In the genomic region with DNA sequence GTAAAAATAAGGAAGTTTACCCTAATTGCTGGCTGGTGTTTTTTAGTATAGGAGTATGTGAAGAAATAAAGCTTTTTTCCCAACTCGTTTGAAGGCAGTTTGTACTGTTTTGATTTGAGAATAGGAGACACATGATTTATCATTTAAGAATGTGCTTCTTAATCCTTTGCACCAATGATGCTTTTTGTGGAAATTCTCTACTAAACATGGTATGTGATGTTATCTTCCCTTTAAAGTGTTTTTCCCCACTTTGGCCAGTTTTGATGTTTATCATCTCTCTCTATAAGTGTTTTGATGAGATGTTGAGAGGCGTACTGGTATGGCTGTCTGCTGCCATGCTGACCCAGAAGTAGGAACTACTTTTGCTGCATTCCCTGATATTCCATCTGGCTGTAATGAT, we compare ENCODE assay signal across 16 cellular contexts.
A peak's percentile ranks its signal among the peaks of the same experiment; 100 is the strongest.
DNase-seq lines count a peak whose midpoint lies in the region; ATAC-seq, FAIRE-seq and TF ChIP-seq lines count a peak whose summit lies in the region.
"Had no signal": no experiment of that assay in that cellular context is flagged by ENCODE, and none has a peak within 500 bp of the region (broad histone marks: within the 10 kb centered on the region; RNA-seq: fewer than 3 reads in every experiment).

No MANE protein-coding gene starts in this region.

- ATAC-seq in activated CD4-positive, alpha-beta T cell treated with anti-CD3 and anti-CD28 coated beads for 36 hours, result no peak
- ATAC-seq in GM18873 (IDR thresholded peaks at IDR 0.05; ENCODE audit: low FRiP score, unreplicated experiment) (no peak), HG03354 (IDR thresholded peaks at IDR 0.05; ENCODE audit: poor library complexity, severe bottlenecking, unreplicated experiment) (no peak)
- ATAC-seq: GM12878, psoas muscle had no signal

- CTCF ChIA-PET in PC-9 (lab: Charles Lee) (interaction anchor here (0.6 kb wide), 1 partner anchor 1484 kb away, joined by 3 read pairs; no protein-coding TSS in a partner anchor), endothelial cell of umbilical vein (lab: Charles Lee) (interaction anchor here (1.0 to 3.5 kb wide), 6 partner anchors 13 to 385 kb away, joined by 3 to 38 read pairs (median 3); a partner anchor contains a TSS)
- CTCF ChIA-PET in activated CD4-positive, alpha-beta T cell treated with anti-CD3 and anti-CD28 coated beads for 36 hours (lab: Charles Lee), result no interaction called here

- peaks cover 9% of the 10 kb centered on the region for H3K36me3 Mint-ChIP-seq in activated CD4-positive, alpha-beta T cell treated with anti-CD3 and anti-CD28 coated beads for 36 hours (ENCODE audit: low read depth)
- H3K36me3 Mint-ChIP-seq: activated naive CD8-positive, alpha-beta T cell treated with anti-CD3 and anti-CD28 coated beads, Interleukin-2, amount 10 ng/mL, durations not matched to agents 7 days and 5 days had no signal

- dilution Hi-C loops in endothelial cell of umbilical vein (cut with MboI; ENCODE audit: extremely low pct_ligation_motif_present, low sequenced_read_pairs), result no loop called here

- DNase-seq in AG10803 (ENCODE audit: low read depth) (peak; percentile 76), PC-9 (no peak), endothelial cell of umbilical vein (ENCODE audit: low read depth, low spot score) (no peak), mesendoderm (peak; percentile 38), posterior vena cava (ENCODE audit: low spot score) (no peak)
- no peak for DNase-seq in activated CD4-positive, alpha-beta T cell treated with anti-CD3 and anti-CD28 coated beads for 36 hours
- DNase-seq: activated naive CD8-positive, alpha-beta T cell treated with anti-CD3 and anti-CD28 coated beads, Interleukin-2, amount 10 ng/mL, durations not matched to agents 7 days and 5 days; dermis blood vessel endothelial cell; NCI-H2227 treated with DMSO at 0.1 percent for 48 hours; psoas muscle; T-helper 1 cell; thyroid gland had no signal

- H2AK5ac ChIP-seq in mesendoderm (ENCODE audit: low read length), result no peak overlapping the region

- no peaks in the 10 kb centered on the region for H3K9me3 ChIP-seq in PC-9 (ENCODE audit: insufficient read depth, low read depth)
- no peaks in the 10 kb centered on the region for H3K9me3 ChIP-seq in endothelial cell of umbilical vein (replicated peaks; ENCODE audit: control insufficient read depth, insufficient read depth, low read length)
- H3K9me3 ChIP-seq: psoas muscle, thyroid gland had no signal

- no peak overlapping the region for H3K23ac ChIP-seq in mesendoderm (ENCODE audit: low read length)

- H3K4me2 ChIP-seq in PC-9 (no peak overlapping the region), endothelial cell of umbilical vein (ENCODE audit: insufficient read depth, low read length) (no peak overlapping the region), mesendoderm (ENCODE audit: low read length) (no peak overlapping the region)

- FAIRE-seq in endothelial cell of umbilical vein (lab: Jason Lieb, UNC), result no peak
- FAIRE-seq: GM12878 had no signal

- no peak overlapping the region for H4K8ac ChIP-seq in mesendoderm (ENCODE audit: low read depth, low read length)

- H3K4me3 ChIP-seq in AG10803 (ENCODE audit: low read length), result no peak overlapping the region
- H3K4me3 ChIP-seq in PC-9, result no peak overlapping the region
- no peak overlapping the region for H3K4me3 ChIP-seq in endothelial cell of umbilical vein (replicated peaks in 1 of 3; ENCODE audit: insufficient read depth in 1 of 3, low read depth in 1 of 3, low read length in 3 of 3)
- no peak overlapping the region for H3K4me3 ChIP-seq in mesendoderm (ENCODE audit: low read length)
- H3K4me3 ChIP-seq: GM12878, psoas muscle, thyroid gland had no signal

- H3K27me3 ChIP-seq in PC-9 (ENCODE audit: insufficient read depth, low read depth) (no peaks in the 10 kb centered on the region), endothelial cell of umbilical vein (ENCODE audit: control insufficient read depth in 2 of 2, insufficient read depth in 2 of 2, low read length in 2 of 2) (no peaks in the 10 kb centered on the region), mesendoderm (ENCODE audit: insufficient read depth, low read length, poor library complexity) (no peaks in the 10 kb centered on the region)
- H3K27me3 ChIP-seq: thyroid gland had no signal

- no peaks in the 10 kb centered on the region for H3K4me1 Mint-ChIP-seq in activated CD4-positive, alpha-beta T cell treated with anti-CD3 and anti-CD28 coated beads for 36 hours
- H3K4me1 Mint-ChIP-seq: activated naive CD8-positive, alpha-beta T cell treated with anti-CD3 and anti-CD28 coated beads, Interleukin-2, amount 10 ng/mL, durations not matched to agents 7 days and 5 days; B cell had no signal

- no peak for TF ChIP-seq POLR2A in endothelial cell of umbilical vein (IDR thresholded peaks at IDR 0.05; ENCODE audit: low read depth, low read length)

- H3K9me2 ChIP-seq in PC-9 (ENCODE audit: insufficient read depth), result no peaks in the 10 kb centered on the region

- H3K4me3 Mint-ChIP-seq in activated CD4-positive, alpha-beta T cell treated with anti-CD3 and anti-CD28 coated beads for 36 hours, result no peak overlapping the region
- H3K4me3 Mint-ChIP-seq: activated naive CD8-positive, alpha-beta T cell treated with anti-CD3 and anti-CD28 coated beads, Interleukin-2, amount 10 ng/mL, durations not matched to agents 7 days and 5 days; B cell had no signal

- H3K36me3 ChIP-seq in PC-9 (ENCODE audit: low read depth), result no peaks in the 10 kb centered on the region
- no peaks in the 10 kb centered on the region for H3K36me3 ChIP-seq in endothelial cell of umbilical vein (ENCODE audit: control insufficient read depth in 2 of 2, extremely low read depth in 1 of 2, insufficient read depth in 2 of 2, low read length in 2 of 2)
- H3K36me3 ChIP-seq in mesendoderm (ENCODE audit: control insufficient read depth, insufficient read depth, low read length), result no peaks in the 10 kb centered on the region
- H3K36me3 ChIP-seq: thyroid gland had no signal

- peaks cover 12% of the 10 kb centered on the region for H3F3A ChIP-seq in PC-9 (ENCODE audit: insufficient read depth, low read depth)

- no peak overlapping the region for H3K56ac ChIP-seq in mesendoderm (ENCODE audit: low read length)

- H2AFZ ChIP-seq in PC-9 (no peak overlapping the region), endothelial cell of umbilical vein (ENCODE audit: low read depth, low read length) (no peak overlapping the region)

- no peaks in the 10 kb centered on the region for H3K9me1 ChIP-seq in endothelial cell of umbilical vein (replicated peaks; ENCODE audit: control insufficient read depth, extremely low read depth, insufficient read depth, low read length)

- peaks cover 1% of the 10 kb centered on the region for H3K9me3 Mint-ChIP-seq in activated CD4-positive, alpha-beta T cell treated with anti-CD3 and anti-CD28 coated beads for 36 hours (ENCODE audit: low read depth)
- H3K9me3 Mint-ChIP-seq: activated naive CD8-positive, alpha-beta T cell treated with anti-CD3 and anti-CD28 coated beads, Interleukin-2, amount 10 ng/mL, durations not matched to agents 7 days and 5 days had no signal

- intact Hi-C loops in PC-9 (cut with micrococcal nuclease; ENCODE audit: unreplicated experiment) (loop anchor here (2.0 to 5.0 kb wide), 2 partner anchors 85 to 273 kb away; a partner anchor contains a TSS), endothelial cell of umbilical vein (cut with micrococcal nuclease) (loop anchor here (2.0 kb wide), 1 partner anchor 79 kb away; no protein-coding TSS in a partner anchor), posterior vena cava (cut with DNase I) (loop anchor here in 1 of 2 donors (10.0 kb wide), 1 partner anchor 1485 kb away; a partner anchor contains a TSS)
- intact Hi-C loops in activated CD4-positive, alpha-beta T cell treated with anti-CD3 and anti-CD28 coated beads for 36 hours (cut with DNase I, micrococcal nuclease), result no loop called here

- no peak overlapping the region for H3K18ac ChIP-seq in mesendoderm (ENCODE audit: low read length)

- H2BK120ac ChIP-seq in mesendoderm (ENCODE audit: low read depth, low read length), result no peak overlapping the region

- peaks cover 17% of the 10 kb centered on the region for H3K4me1 ChIP-seq in PC-9 (replicated peaks; ENCODE audit: insufficient read depth)
- H3K4me1 ChIP-seq in endothelial cell of umbilical vein (ENCODE audit: control insufficient read depth, extremely low read depth, insufficient read depth, low read length), result peaks cover 19% of the 10 kb centered on the region
- no peaks in the 10 kb centered on the region for H3K4me1 ChIP-seq in mesendoderm (ENCODE audit: control insufficient read depth, low read depth, low read length)
- H3K4me1 ChIP-seq: psoas muscle, thyroid gland had no signal

- H3K9ac ChIP-seq in endothelial cell of umbilical vein (replicated peaks; ENCODE audit: extremely low read depth, insufficient read depth, low read length) (no peak overlapping the region), mesendoderm (ENCODE audit: low read length) (no peak overlapping the region)

- no peak overlapping the region for H4K5ac ChIP-seq in mesendoderm (ENCODE audit: low read length)

- no peak overlapping the region for H2BK5ac ChIP-seq in mesendoderm (ENCODE audit: low read length)

- H3K27ac ChIP-seq in PC-9, result peak overlapping the region; percentile 40
- H3K27ac ChIP-seq in endothelial cell of umbilical vein (ENCODE audit: insufficient read depth, low read depth, low read length), result peak overlapping the region; percentile 61
- H3K27ac ChIP-seq in mesendoderm (ENCODE audit: low read depth, low read length), result no peak overlapping the region
- H3K27ac ChIP-seq: psoas muscle, thyroid gland had no signal

- WGBS in mesendoderm (ENCODE audit: extremely low coverage, insufficient coverage, low lambda C conversion rate), result no CpG with 5 or more reads among the region's 2 CpGs

- POLR2A ChIA-PET in PC-9 (lab: Charles Lee; ENCODE audit: unreplicated experiment) (interaction anchor here (0.6 kb wide), 1 partner anchor 787 kb away, joined by 4 read pairs; no protein-coding TSS in a partner anchor), endothelial cell of umbilical vein (lab: Charles Lee) (no interaction called here)
- POLR2A ChIA-PET in activated CD4-positive, alpha-beta T cell treated with anti-CD3 and anti-CD28 coated beads for 36 hours (lab: Charles Lee), result no interaction called here

- TF ChIP-seq CTCF in AG10803 (conservative IDR thresholded peaks at IDR 0.05; ENCODE audit: low read length) (no peak), PC-9 (conservative IDR thresholded peaks at IDR 0.05) (no peak), endothelial cell of umbilical vein (IDR thresholded peaks at IDR 0.05; ENCODE audit: extremely low read depth in 1 of 2, insufficient read depth in 1 of 2, low read depth in 1 of 2, low read length in 2 of 2) (no peak)

- no peak overlapping the region for H3K4ac ChIP-seq in mesendoderm (ENCODE audit: low read depth, low read length)

- H3K27ac Mint-ChIP-seq in activated CD4-positive, alpha-beta T cell treated with anti-CD3 and anti-CD28 coated beads for 36 hours, result no peak overlapping the region
- H3K27ac Mint-ChIP-seq: activated naive CD8-positive, alpha-beta T cell treated with anti-CD3 and anti-CD28 coated beads, Interleukin-2, amount 10 ng/mL, durations not matched to agents 7 days and 5 days; B cell had no signal

- H3K79me2 ChIP-seq in PC-9 (ENCODE audit: low read depth) (no peaks in the 10 kb centered on the region), endothelial cell of umbilical vein (ENCODE audit: control insufficient read depth, insufficient read depth, low read length) (no peaks in the 10 kb centered on the region), mesendoderm (ENCODE audit: control insufficient read depth, insufficient read depth, low read length) (no peaks in the 10 kb centered on the region)

- no peak overlapping the region for H2BK15ac ChIP-seq in mesendoderm (replicated peaks; ENCODE audit: low read depth)

- BruUV-seq in PC-9 (replicated peaks; lab: Mats Ljungman, UMichigan) (no TSS peak), endothelial cell of umbilical vein (replicated peaks; lab: Mats Ljungman, UMichigan) (no TSS peak)

- H4K20me1 ChIP-seq in PC-9 (ENCODE audit: insufficient read depth) (no peaks in the 10 kb centered on the region), endothelial cell of umbilical vein (replicated peaks; ENCODE audit: control insufficient read depth, extremely low read depth, insufficient read depth, low read length) (no peaks in the 10 kb centered on the region)

- no peaks in the 10 kb centered on the region for H3K79me1 ChIP-seq in mesendoderm (ENCODE audit: low read length)

- no peaks in the 10 kb centered on the region for H3K27me3 Mint-ChIP-seq in activated CD4-positive, alpha-beta T cell treated with anti-CD3 and anti-CD28 coated beads for 36 hours
- H3K27me3 Mint-ChIP-seq: activated naive CD8-positive, alpha-beta T cell treated with anti-CD3 and anti-CD28 coated beads, Interleukin-2, amount 10 ng/mL, durations not matched to agents 7 days and 5 days; B cell had no signal

Comparison
In these comparisons a context has a peak if more than half of its experiments do, and no peak if none do; other contexts are left out.
1. DNase-seq: peak in AG10803 (single experiment) and mesendoderm (single experiment); none in PC-9 (0 of 2), endothelial cell of umbilical vein (single experiment), posterior vena cava (single experiment) and activated CD4-positive, alpha-beta T cell treated with anti-CD3 and anti-CD28 coated beads for 36 hours (single experiment).
2. intact Hi-C loops: an anchor here in PC-9 (2.0 to 5.0 kb wide) and endothelial cell of umbilical vein (2.0 kb wide); none called in activated CD4-positive, alpha-beta T cell treated with anti-CD3 and anti-CD28 coated beads for 36 hours.